In the genomic region with DNA sequence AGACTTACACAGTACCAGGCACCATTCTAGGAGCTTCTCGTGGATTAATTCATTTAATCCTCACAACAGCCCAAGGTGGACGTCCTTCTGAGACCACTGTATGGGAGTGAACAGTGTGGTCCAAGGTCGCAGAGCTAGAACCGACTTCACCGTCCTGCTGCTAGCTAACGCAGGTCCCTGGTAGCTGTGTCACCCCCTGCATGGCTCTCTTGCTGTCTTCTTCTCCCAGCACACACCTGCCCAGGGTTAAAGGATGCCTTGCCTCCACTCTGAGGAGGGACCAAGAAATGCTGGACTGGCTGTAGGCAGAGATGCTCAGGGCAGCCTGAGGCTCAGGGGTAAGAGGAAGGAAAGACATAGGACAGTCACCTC, we compare ENCODE assay signal across 1 cellular context.
TF ChIP-seq lines count a peak whose summit lies in the region.

No MANE protein-coding gene starts in this region.

TF ChIP-seq in H1, 55 proteins besides CTCF, POLR2A, EP300 and RAD21:
- no peak for TF ChIP-seq CTBP2 (IDR thresholded peaks at IDR 0.05; ENCODE audit: borderline replicate concordance, insufficient read depth, insufficient read length, low read length)
- TF ChIP-seq SP1 (IDR thresholded peaks at IDR 0.05; ENCODE audit: low read depth, low read length), result no peak
